Comparison of ENCODE assay signal across 11 cellular contexts in genomic region chr3:104359546-104359945, GRCh38.
DNase-seq lines count a peak whose midpoint lies in the region; TF ChIP-seq lines count a peak whose summit lies in the region.
"Had no signal": no experiment of that assay in that cellular context is flagged by ENCODE, and none has a peak within 500 bp of the region (broad histone marks: within the 10 kb centered on the region; RNA-seq: fewer than 3 reads in every experiment).

No MANE protein-coding gene starts in this region.

- intact Hi-C loops in ovary (cut with DNase I): no loop called here

- no peaks in the 10 kb centered on the region for H3K27me3 ChIP-seq in ovary
- H3K27me3 ChIP-seq: body of pancreas had no signal

- H3K9ac ChIP-seq in SK-N-MC (ENCODE audit: insufficient read length): peak overlapping the region; percentile 47

- 26 to 32% (median 29%) methylated on average over 4 of the region's 4 CpGs for WGBS in ovary, 3 donors

- H3K4me1 ChIP-seq in ovary (ENCODE audit: insufficient read depth): no peaks in the 10 kb centered on the region
- H3K4me1 ChIP-seq: body of pancreas had no signal

- no peaks in the 10 kb centered on the region for H3K9me3 ChIP-seq in SK-N-MC (ENCODE audit: low read depth, low read length)
- H3K9me3 ChIP-seq in ovary: no peaks in the 10 kb centered on the region
- H3K9me3 ChIP-seq: body of pancreas had no signal

- no peak for TF ChIP-seq EP300 in ovary (IDR thresholded peaks at IDR 0.05)

- DNase-seq in GM04503 (ENCODE audit: low read depth) (peak; percentile 94), SK-N-MC (ENCODE audit: low read depth, low spot score) (no peak), fibroblast of pulmonary artery (ENCODE audit: low read depth) (peak; percentile 85), renal cortical epithelial cell (ENCODE audit: low read depth) (peak; percentile 98), HT-29 (ENCODE audit: low spot score) (no peak), GM19238 (ENCODE audit: insufficient read length, low spot score) (no peak), pons (ENCODE audit: low spot score) (no peak), ovary (no peak)
- DNase-seq: body of pancreas; NCI-H524; stimulated activated CD4-positive, alpha-beta T cell treated with anti-CD3 and anti-CD28 coated beads, Interleukin-2, amount 100 ng/mL, for 24 hours had no signal

- TF ChIP-seq CTCF in fibroblast of pulmonary artery (IDR thresholded peaks at IDR 0.05; ENCODE audit: low read length, missing control alignments) (no peak), ovary (IDR thresholded peaks at IDR 0.05) (no peak)

- no peaks in the 10 kb centered on the region for H3K36me3 ChIP-seq in SK-N-MC (ENCODE audit: insufficient read depth, low read length)
- no peaks in the 10 kb centered on the region for H3K36me3 ChIP-seq in ovary

- H3K27ac ChIP-seq in SK-N-MC (peak overlapping the region; percentile 77), ovary (no peak overlapping the region)
- H3K27ac ChIP-seq: body of pancreas had no signal

- H3K4me3 ChIP-seq in SK-N-MC (peak overlapping the region; percentile 65), fibroblast of pulmonary artery (replicated peaks; ENCODE audit: low read depth, low read length) (no peak overlapping the region), ovary (no peak overlapping the region)
- H3K4me3 ChIP-seq: body of pancreas had no signal

- TF ChIP-seq POLR2A in ovary (IDR thresholded peaks at IDR 0.05): no peak

Comparison
In these comparisons a context has a peak if more than half of its experiments do, and no peak if none do; other contexts are left out.
1. DNase-seq: peak in GM04503 (single experiment), fibroblast of pulmonary artery (single experiment) and renal cortical epithelial cell (single experiment); none in SK-N-MC (single experiment), HT-29 (single experiment), GM19238 (single experiment), pons (single experiment) and ovary (0 of 5).